28 cellular contexts compared by ENCODE assay signal in genomic region chr7:50151661-50152060, GRCh38. TPM values are rescaled to one million over a fixed set of nuclear protein-coding genes. Genes with fewer than 3 reads are reported as not detected.
"Had no signal": no experiment of that assay in that cellular context is flagged by ENCODE, and none has a peak within 500 bp of the region (broad histone marks: within the 10 kb centered on the region; RNA-seq: fewer than 3 reads in every experiment).

No MANE protein-coding gene starts in this region.

- H3K4me3 Mint-ChIP-seq: activated T-helper 1 cell treated with anti-CD3 and anti-CD28 coated beads, Interleukin-12 subunit alpha, Interleukin-12 subunit beta, Interleukin-2, Interleukin-4 antibody, amounts not matched to agents 30 ng/mL and 10 ng/mL and 1 ng/mL, durations not matched to agents 14 hours and 24 hours and 36 hours; immature natural killer cell; naive thymus-derived CD8-positive, alpha-beta T cell; neural progenitor cell; stimulated activated effector memory CD8-positive, alpha-beta T cell treated with anti-CD3 and anti-CD28 coated beads, Interleukin-12 subunit alpha, Interleukin-12 subunit beta, amount 100 ng/mL, for 72 hours; type B pancreatic cell had no signal

- H3K36me3 Mint-ChIP-seq: immature natural killer cell; naive thymus-derived CD8-positive, alpha-beta T cell; neural progenitor cell; stimulated activated effector memory CD8-positive, alpha-beta T cell treated with anti-CD3 and anti-CD28 coated beads, Interleukin-12 subunit alpha, Interleukin-12 subunit beta, amount 100 ng/mL, for 72 hours; type B pancreatic cell had no signal

- ATAC-seq: activated naive CD4-positive, alpha-beta T cell treated with anti-CD3 and anti-CD28 coated beads, Interleukin-2, amount 50 U/mL, for 72 hours; left lobe of liver; lower lobe of right lung; naive thymus-derived CD8-positive, alpha-beta T cell; right lobe of liver; stimulated activated effector memory CD8-positive, alpha-beta T cell treated with anti-CD3 and anti-CD28 coated beads, Interleukin-12 subunit alpha, Interleukin-12 subunit beta, amount 100 ng/mL, for 72 hours had no signal

- DNase-seq: activated CD4-positive, alpha-beta T cell treated with anti-CD3 and anti-CD28 coated beads for 1 hour; activated CD4-positive, alpha-beta T cell treated with anti-CD3 and anti-CD28 coated beads, Interleukin-2, amount 50 U/mL, for 4 hours; activated gamma-delta T cell; amniotic stem cell; colonic mucosa; dorsolateral prefrontal cortex; glutamatergic neuron; immature natural killer cell; lower lobe of right lung; naive thymus-derived CD8-positive, alpha-beta T cell; posterior cingulate gyrus; right lobe of liver; small intestine; stimulated activated CD4-positive, alpha-beta T cell treated with anti-CD3 and anti-CD28 coated beads, Interleukin-2, amount 100 ng/mL, for 24 hours; WERI-Rb-1 had no signal

- H3K9me3 Mint-ChIP-seq: immature natural killer cell; neural progenitor cell; stimulated activated effector memory CD8-positive, alpha-beta T cell treated with anti-CD3 and anti-CD28 coated beads, Interleukin-12 subunit alpha, Interleukin-12 subunit beta, amount 100 ng/mL, for 72 hours; type B pancreatic cell had no signal

- H3K27me3 Mint-ChIP-seq: naive thymus-derived CD8-positive, alpha-beta T cell had no signal

- H3K27ac Mint-ChIP-seq: activated T-helper 1 cell treated with anti-CD3 and anti-CD28 coated beads, Interleukin-12 subunit alpha, Interleukin-12 subunit beta, Interleukin-2, Interleukin-4 antibody, amounts not matched to agents 30 ng/mL and 10 ng/mL and 1 ng/mL, durations not matched to agents 14 hours and 24 hours and 36 hours; immature natural killer cell; stimulated activated effector memory CD8-positive, alpha-beta T cell treated with anti-CD3 and anti-CD28 coated beads, Interleukin-12 subunit alpha, Interleukin-12 subunit beta, amount 100 ng/mL, for 72 hours; type B pancreatic cell had no signal

RNA-seq across cellular contexts. Expression of gene ZPBP, which starts 58.6 kb away (rescaled TPM):
- total RNA-seq: activated naive CD4-positive, alpha-beta T cell treated with anti-CD3 and anti-CD28 coated beads, Interleukin-2, amount 50 U/mL, for 72 hours; activated T-helper 1 cell treated with anti-CD3 and anti-CD28 coated beads, Interleukin-12 subunit alpha, Interleukin-12 subunit beta, Interleukin-2, Interleukin-4 antibody, amounts not matched to agents 30 ng/mL and 10 ng/mL and 1 ng/mL, durations not matched to agents 14 hours and 24 hours and 36 hours; breast epithelium; colonic mucosa; esophagus muscularis mucosa; hepatocyte; left lobe of liver; lower lobe of right lung; naive thymus-derived CD8-positive, alpha-beta T cell; omental fat pad; right lobe of liver; T-helper 2 cell treated with Interferon-gamma antibody and Interleukin-4, amounts not matched to agents 100 ng/mL and 5 ng/mL, for 36 hours; thoracic aorta; vagina had no signal
